18 cellular contexts compared by ENCODE assay signal in the genomic region with DNA sequence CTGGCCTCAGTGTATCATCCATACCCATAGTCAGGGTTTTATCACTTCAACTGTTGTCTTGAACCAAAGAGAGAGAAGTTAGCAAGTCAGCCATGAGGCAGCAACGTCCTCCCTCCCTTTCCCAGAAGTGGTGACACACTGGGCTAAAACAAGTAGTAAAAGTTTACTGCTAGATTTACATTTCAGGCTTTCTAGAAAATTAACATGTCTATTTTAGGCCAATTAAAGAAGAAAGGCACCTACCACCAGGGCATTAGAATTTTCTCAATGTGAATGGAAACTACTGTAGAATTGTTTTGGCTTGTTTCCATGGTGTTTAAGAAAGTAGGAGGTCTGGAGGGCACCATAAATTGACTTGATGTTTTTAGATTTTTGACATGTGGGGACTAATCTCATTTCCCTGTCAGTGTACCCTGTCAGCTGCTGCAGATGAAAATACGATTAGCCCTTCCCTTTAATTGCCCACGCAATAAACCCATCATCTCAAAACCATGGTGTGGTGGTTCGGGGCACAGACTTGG.
A peak's percentile ranks its signal among the peaks of the same experiment; 100 is the strongest.
DNase-seq lines count a peak whose midpoint lies in the region; ATAC-seq and TF ChIP-seq lines count a peak whose summit lies in the region.
"Had no signal": no experiment of that assay in that cellular context is flagged by ENCODE, and none has a peak within 500 bp of the region (broad histone marks: within the 10 kb centered on the region; RNA-seq: fewer than 3 reads in every experiment).

No MANE protein-coding gene starts in this region.

- H2AK5ac ChIP-seq in mesendoderm (ENCODE audit: low read length) = peak overlapping the region; percentile 53

- H3K18ac ChIP-seq in mesendoderm (ENCODE audit: low read length) = no peak overlapping the region

- no peak overlapping the region for H2BK5ac ChIP-seq in mesendoderm (ENCODE audit: low read length)

- no peaks in the 10 kb centered on the region for H3K79me2 ChIP-seq in mesendoderm (ENCODE audit: control insufficient read depth, insufficient read depth, low read length)

- POLR2A ChIA-PET in HEK293 (lab: Yijun Ruan, JAX) = no interaction called here

- H3K56ac ChIP-seq in mesendoderm (ENCODE audit: low read length) = peak overlapping the region; percentile 31

- no peaks in the 10 kb centered on the region for H3K36me3 Mint-ChIP-seq in activated naive CD8-positive, alpha-beta T cell

- TF ChIP-seq CTCF in HEK293 (tag by site-specific recombination; IDR thresholded peaks at IDR 0.05) = no peak

- H3K36me3 ChIP-seq in HEK293 (ENCODE audit: control insufficient read depth in 2 of 2, insufficient read depth in 1 of 2, low read length in 2 of 2) (no peaks in the 10 kb centered on the region), mesendoderm (ENCODE audit: control insufficient read depth, insufficient read depth, low read length) (no peaks in the 10 kb centered on the region)
- H3K36me3 ChIP-seq: Peyer's patch, vagina had no signal

- no peak overlapping the region for H3K4me2 ChIP-seq in mesendoderm (ENCODE audit: low read length)

- H3K9ac ChIP-seq in mesendoderm (ENCODE audit: low read length) = no peak overlapping the region

- H3K27ac ChIP-seq in HEK293 (ENCODE audit: extremely low read depth, low read depth, low read length) (no peak overlapping the region), mesendoderm (ENCODE audit: low read depth, low read length) (no peak overlapping the region)
- H3K27ac ChIP-seq: Peyer's patch, vagina had no signal

- no CpG with 5 or more reads among the region's 4 CpGs for WGBS in mesendoderm (ENCODE audit: extremely low coverage, insufficient coverage, low lambda C conversion rate)

- no peak for ATAC-seq in HG03025 (IDR thresholded peaks at IDR 0.05; ENCODE audit: low FRiP score, unreplicated experiment)
- ATAC-seq: left lobe of liver; naive thymus-derived CD4-positive, alpha-beta T cell had no signal

- H3K4me3 ChIP-seq in HEK293 (ENCODE audit: low read depth, low read length) (no peak overlapping the region), mesendoderm (ENCODE audit: low read length) (no peak overlapping the region)
- H3K4me3 ChIP-seq: Peyer's patch, vagina had no signal

- H3K79me1 ChIP-seq in mesendoderm (ENCODE audit: low read length) = no peaks in the 10 kb centered on the region

- CTCF ChIA-PET in HEK293 (lab: Yijun Ruan, JAX) = no interaction called here

- no peaks in the 10 kb centered on the region for H3K27me3 ChIP-seq in mesendoderm (ENCODE audit: insufficient read depth, low read length, poor library complexity)
- H3K27me3 ChIP-seq: Peyer's patch, vagina had no signal

- peak; percentile 42 for DNase-seq in activated CD4-positive, alpha-beta T cell treated with anti-CD3 and anti-CD28 coated beads for 48 hours
- DNase-seq in activated CD4-positive, alpha-beta T cell treated with anti-CD3 and anti-CD28 coated beads, Interleukin-2, amount 50 U/mL, for 4 hours = no peak
- peak; percentile 53 for DNase-seq in mesendoderm
- no peak for DNase-seq in DMS53 (lab: John Stamatoyannopoulos, UW)
- DNase-seq in cerebellar cortex (ENCODE audit: low spot score) = no peak
- DNase-seq: amygdala; dermis blood vessel endothelial cell; foreskin melanocyte; naive thymus-derived CD4-positive, alpha-beta T cell; NCI-H1105; NCI-H510A; Peyer's patch; stimulated activated CD4-positive, alpha-beta T cell treated with anti-CD3 and anti-CD28 coated beads, Interleukin-12 subunit alpha, Interleukin-12 subunit beta, amount 100 ng/mL, for 4 hours had no signal

- no peaks in the 10 kb centered on the region for H3K9me3 Mint-ChIP-seq in activated naive CD8-positive, alpha-beta T cell (ENCODE audit: low read depth)

- no peak overlapping the region for H3K23ac ChIP-seq in mesendoderm (ENCODE audit: low read length)

- H2BK15ac ChIP-seq in mesendoderm (replicated peaks; ENCODE audit: low read depth) = peak overlapping the region; percentile 85

- no peak overlapping the region for H3K4me3 Mint-ChIP-seq in activated naive CD8-positive, alpha-beta T cell
- H3K4me3 Mint-ChIP-seq: naive thymus-derived CD4-positive, alpha-beta T cell had no signal

- H2BK120ac ChIP-seq in mesendoderm (ENCODE audit: low read depth, low read length) = peak overlapping the region; percentile 82

- H3K4ac ChIP-seq in mesendoderm (ENCODE audit: low read depth, low read length) = no peak overlapping the region

- H3K27me3 Mint-ChIP-seq in activated naive CD8-positive, alpha-beta T cell = peaks cover 12% of the 10 kb centered on the region

- peaks cover 14% of the 10 kb centered on the region; the same call in 1 of the 2 replicates for H3K4me1 ChIP-seq in HEK293 (ENCODE audit: control insufficient read depth, insufficient read depth, low read length)
- peaks cover 9% of the 10 kb centered on the region for H3K4me1 ChIP-seq in mesendoderm (ENCODE audit: control insufficient read depth, low read depth, low read length)
- H3K4me1 ChIP-seq: Peyer's patch, vagina had no signal

- H4K5ac ChIP-seq in mesendoderm (ENCODE audit: low read length) = no peak overlapping the region

- peaks cover 28% of the 10 kb centered on the region for H3K4me1 Mint-ChIP-seq in activated naive CD8-positive, alpha-beta T cell (ENCODE audit: low read depth)

- no peak overlapping the region for H4K8ac ChIP-seq in mesendoderm (ENCODE audit: low read depth, low read length)

- H3K27ac Mint-ChIP-seq in activated naive CD8-positive, alpha-beta T cell = peak overlapping the region; percentile 74
- H3K27ac Mint-ChIP-seq: naive thymus-derived CD4-positive, alpha-beta T cell had no signal

- no peaks in the 10 kb centered on the region for H3K9me3 ChIP-seq in HEK293 (ENCODE audit: control insufficient read depth, insufficient read depth, low read depth, low read length)
- H3K9me3 ChIP-seq: Peyer's patch, vagina had no signal

TF ChIP-seq in HEK293, 187 proteins besides CTCF, POLR2A, EP300 and RAD21 (continues in another document):
- TF ChIP-seq ZNF555 (tag by site-specific recombination; conservative IDR thresholded peaks at IDR 0.05) = no peak
- no peak for TF ChIP-seq ZNF670 (tag by site-specific recombination; IDR thresholded peaks at IDR 0.05; ENCODE audit: low read depth)
- TF ChIP-seq ZNF324 (tag by site-specific recombination; IDR thresholded peaks at IDR 0.05) = 0 out of 2 replicates have a peak, but pooled peaks have one; percentile 17
- TF ChIP-seq, protein P1, sequence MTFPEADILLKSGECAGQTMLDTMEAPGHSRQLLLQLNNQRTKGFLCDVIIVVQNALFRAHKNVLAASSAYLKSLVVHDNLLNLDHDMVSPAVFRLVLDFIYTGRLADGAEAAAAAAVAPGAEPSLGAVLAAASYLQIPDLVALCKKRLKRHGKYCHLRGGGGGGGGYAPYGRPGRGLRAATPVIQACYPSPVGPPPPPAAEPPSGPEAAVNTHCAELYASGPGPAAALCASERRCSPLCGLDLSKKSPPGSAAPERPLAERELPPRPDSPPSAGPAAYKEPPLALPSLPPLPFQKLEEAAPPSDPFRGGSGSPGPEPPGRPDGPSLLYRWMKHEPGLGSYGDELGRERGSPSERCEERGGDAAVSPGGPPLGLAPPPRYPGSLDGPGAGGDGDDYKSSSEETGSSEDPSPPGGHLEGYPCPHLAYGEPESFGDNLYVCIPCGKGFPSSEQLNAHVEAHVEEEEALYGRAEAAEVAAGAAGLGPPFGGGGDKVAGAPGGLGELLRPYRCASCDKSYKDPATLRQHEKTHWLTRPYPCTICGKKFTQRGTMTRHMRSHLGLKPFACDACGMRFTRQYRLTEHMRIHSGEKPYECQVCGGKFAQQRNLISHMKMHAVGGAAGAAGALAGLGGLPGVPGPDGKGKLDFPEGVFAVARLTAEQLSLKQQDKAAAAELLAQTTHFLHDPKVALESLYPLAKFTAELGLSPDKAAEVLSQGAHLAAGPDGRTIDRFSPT (tag by site-specific recombination; IDR thresholded peaks at IDR 0.05) = no peak
- TF ChIP-seq ZNF112 (tag by site-specific recombination; IDR thresholded peaks at IDR 0.05) = no peak
- no peak for TF ChIP-seq ZNF239 (tag by site-specific recombination; IDR thresholded peaks at IDR 0.05)
- peak; percentile 66; the same call in 1 of the 2 replicates for TF ChIP-seq GLI2 (tag by site-specific recombination; IDR thresholded peaks at IDR 0.05; ENCODE audit: borderline replicate concordance, low read depth)
- TF ChIP-seq GLIS1 (tag by site-specific recombination; IDR thresholded peaks at IDR 0.05) = peak; percentile 92; the same call in 1 of the 2 replicates
- peak; percentile 95 for TF ChIP-seq SP7 (tag by site-specific recombination; IDR thresholded peaks at IDR 0.05)
- TF ChIP-seq, protein P2, sequence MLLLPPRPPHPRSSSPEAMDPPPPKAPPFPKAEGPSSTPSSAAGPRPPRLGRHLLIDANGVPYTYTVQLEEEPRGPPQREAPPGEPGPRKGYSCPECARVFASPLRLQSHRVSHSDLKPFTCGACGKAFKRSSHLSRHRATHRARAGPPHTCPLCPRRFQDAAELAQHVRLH (tag by site-specific recombination; IDR thresholded peaks at IDR 0.05) = peak; percentile 96; the same call in 1 of the 2 replicates
- TF ChIP-seq OVOL3 (tag by site-specific recombination; IDR thresholded peaks at IDR 0.05) = peak; percentile 81; the same call in 1 of the 2 replicates
- TF ChIP-seq, protein P3, sequence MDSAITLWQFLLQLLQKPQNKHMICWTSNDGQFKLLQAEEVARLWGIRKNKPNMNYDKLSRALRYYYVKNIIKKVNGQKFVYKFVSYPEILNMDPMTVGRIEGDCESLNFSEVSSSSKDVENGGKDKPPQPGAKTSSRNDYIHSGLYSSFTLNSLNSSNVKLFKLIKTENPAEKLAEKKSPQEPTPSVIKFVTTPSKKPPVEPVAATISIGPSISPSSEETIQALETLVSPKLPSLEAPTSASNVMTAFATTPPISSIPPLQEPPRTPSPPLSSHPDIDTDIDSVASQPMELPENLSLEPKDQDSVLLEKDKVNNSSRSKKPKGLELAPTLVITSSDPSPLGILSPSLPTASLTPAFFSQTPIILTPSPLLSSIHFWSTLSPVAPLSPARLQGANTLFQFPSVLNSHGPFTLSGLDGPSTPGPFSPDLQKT (IDR thresholded peaks at IDR 0.05; ENCODE audit: borderline replicate concordance, low read depth, low read length) = no peak
- no peak for TF ChIP-seq ZNF157 (tag by site-specific recombination; IDR thresholded peaks at IDR 0.05)
- no peak for TF ChIP-seq ZNF747 (tag by site-specific recombination; IDR thresholded peaks at IDR 0.05)
- TF ChIP-seq, protein P4, sequence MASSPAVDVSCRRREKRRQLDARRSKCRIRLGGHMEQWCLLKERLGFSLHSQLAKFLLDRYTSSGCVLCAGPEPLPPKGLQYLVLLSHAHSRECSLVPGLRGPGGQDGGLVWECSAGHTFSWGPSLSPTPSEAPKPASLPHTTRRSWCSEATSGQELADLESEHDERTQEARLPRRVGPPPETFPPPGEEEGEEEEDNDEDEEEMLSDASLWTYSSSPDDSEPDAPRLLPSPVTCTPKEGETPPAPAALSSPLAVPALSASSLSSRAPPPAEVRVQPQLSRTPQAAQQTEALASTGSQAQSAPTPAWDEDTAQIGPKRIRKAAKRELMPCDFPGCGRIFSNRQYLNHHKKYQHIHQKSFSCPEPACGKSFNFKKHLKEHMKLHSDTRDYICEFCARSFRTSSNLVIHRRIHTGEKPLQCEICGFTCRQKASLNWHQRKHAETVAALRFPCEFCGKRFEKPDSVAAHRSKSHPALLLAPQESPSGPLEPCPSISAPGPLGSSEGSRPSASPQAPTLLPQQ (tag by site-specific recombination; IDR thresholded peaks at IDR 0.05) = no peak

Comparison
In these comparisons a context has a peak if more than half of its experiments do, and no peak if none do; other contexts are left out.
1. DNase-seq: peak in activated CD4-positive, alpha-beta T cell treated with anti-CD3 and anti-CD28 coated beads for 48 hours (single experiment) and mesendoderm (single experiment); none in activated CD4-positive, alpha-beta T cell treated with anti-CD3 and anti-CD28 coated beads, Interleukin-2, amount 50 U/mL, for 4 hours (0 of 2), DMS53 (single experiment) and cerebellar cortex (single experiment).